Comparison of ENCODE assay signal across 1 cellular context in the genomic region with DNA sequence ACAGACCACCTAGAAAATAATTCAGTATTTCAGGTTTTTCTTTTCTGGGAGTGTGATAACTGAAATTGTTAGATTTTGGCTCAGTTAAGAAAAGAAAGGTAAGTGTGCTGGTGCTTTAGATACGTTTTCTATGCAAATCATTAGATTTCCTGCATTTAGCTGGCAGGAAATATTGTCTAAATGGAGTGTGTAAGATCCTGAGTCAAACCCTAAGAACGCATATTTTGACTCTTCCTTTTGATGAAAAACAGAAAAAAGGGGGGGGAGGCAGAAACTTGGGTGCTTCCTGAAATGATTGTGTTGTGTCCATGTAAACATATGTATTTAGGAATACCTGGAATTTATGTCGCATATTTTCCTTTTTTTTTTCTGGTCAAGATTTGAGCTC.
TF ChIP-seq lines count a peak whose summit lies in the region.

No MANE protein-coding gene starts in this region.

TF ChIP-seq in GM23338, 12 proteins besides CTCF, POLR2A, EP300 and RAD21 (continued from another document):
- TF ChIP-seq, protein P1, sequence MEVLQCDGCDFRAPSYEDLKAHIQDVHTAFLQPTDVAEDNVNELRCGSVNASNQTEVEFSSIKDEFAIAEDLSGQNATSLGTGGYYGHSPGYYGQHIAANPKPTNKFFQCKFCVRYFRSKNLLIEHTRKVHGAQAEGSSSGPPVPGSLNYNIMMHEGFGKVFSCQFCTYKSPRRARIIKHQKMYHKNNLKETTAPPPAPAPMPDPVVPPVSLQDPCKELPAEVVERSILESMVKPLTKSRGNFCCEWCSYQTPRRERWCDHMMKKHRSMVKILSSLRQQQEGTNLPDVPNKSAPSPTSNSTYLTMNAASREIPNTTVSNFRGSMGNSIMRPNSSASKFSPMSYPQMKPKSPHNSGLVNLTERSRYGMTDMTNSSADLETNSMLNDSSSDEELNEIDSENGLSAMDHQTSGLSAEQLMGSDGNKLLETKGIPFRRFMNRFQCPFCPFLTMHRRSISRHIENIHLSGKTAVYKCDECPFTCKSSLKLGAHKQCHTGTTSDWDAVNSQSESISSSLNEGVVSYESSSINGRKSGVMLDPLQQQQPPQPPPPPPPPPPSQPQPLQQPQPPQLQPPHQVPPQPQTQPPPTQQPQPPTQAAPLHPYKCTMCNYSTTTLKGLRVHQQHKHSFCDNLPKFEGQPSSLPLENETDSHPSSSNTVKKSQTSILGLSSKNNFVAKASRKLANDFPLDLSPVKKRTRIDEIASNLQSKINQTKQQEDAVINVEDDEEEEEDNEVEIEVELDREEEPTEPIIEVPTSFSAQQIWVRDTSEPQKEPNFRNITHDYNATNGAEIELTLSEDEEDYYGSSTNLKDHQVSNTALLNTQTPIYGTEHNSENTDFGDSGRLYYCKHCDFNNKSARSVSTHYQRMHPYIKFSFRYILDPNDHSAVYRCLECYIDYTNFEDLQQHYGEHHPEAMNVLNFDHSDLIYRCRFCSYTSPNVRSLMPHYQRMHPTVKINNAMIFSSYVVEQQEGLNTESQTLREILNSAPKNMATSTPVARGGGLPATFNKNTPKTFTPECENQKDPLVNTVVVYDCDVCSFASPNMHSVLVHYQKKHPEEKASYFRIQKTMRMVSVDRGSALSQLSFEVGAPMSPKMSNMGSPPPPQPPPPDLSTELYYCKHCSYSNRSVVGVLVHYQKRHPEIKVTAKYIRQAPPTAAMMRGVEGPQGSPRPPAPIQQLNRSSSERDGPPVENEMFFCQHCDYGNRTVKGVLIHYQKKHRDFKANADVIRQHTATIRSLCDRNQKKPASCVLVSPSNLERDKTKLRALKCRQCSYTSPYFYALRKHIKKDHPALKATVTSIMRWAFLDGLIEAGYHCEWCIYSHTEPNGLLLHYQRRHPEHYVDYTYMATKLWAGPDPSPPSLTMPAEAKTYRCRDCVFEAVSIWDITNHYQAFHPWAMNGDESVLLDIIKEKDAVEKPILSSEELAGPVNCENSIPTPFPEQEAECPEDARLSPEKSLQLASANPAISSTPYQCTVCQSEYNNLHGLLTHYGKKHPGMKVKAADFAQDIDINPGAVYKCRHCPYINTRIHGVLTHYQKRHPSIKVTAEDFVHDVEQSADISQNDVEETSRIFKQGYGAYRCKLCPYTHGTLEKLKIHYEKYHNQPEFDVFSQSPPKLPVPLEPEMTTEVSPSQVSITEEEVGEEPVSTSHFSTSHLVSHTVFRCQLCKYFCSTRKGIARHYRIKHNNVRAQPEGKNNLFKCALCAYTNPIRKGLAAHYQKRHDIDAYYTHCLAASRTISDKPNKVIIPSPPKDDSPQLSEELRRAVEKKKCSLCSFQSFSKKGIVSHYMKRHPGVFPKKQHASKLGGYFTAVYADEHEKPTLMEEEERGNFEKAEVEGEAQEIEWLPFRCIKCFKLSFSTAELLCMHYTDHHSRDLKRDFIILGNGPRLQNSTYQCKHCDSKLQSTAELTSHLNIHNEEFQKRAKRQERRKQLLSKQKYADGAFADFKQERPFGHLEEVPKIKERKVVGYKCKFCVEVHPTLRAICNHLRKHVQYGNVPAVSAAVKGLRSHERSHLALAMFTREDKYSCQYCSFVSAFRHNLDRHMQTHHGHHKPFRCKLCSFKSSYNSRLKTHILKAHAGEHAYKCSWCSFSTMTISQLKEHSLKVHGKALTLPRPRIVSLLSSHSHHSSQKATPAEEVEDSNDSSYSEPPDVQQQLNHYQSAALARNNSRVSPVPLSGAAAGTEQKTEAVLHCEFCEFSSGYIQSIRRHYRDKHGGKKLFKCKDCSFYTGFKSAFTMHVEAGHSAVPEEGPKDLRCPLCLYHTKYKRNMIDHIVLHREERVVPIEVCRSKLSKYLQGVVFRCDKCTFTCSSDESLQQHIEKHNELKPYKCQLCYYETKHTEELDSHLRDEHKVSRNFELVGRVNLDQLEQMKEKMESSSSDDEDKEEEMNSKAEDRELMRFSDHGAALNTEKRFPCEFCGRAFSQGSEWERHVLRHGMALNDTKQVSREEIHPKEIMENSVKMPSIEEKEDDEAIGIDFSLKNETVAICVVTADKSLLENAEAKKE (CRISPR knock-in tag; IDR thresholded peaks at IDR 0.05) = no peak
- TF ChIP-seq EZH2phosphoT487 (IDR thresholded peaks at IDR 0.05; ENCODE audit: unreplicated experiment) (no peak), ZNF331 (CRISPR knock-in tag; IDR thresholded peaks at IDR 0.05; ENCODE audit: low read depth) (no peak), EZH2 (IDR thresholded peaks at IDR 0.05; ENCODE audit: low read depth, unreplicated experiment) (no peak), STAT1 (IDR thresholded peaks at IDR 0.05; ENCODE audit: unreplicated experiment) (no peak)
